1 cellular context compared by ENCODE assay signal in genomic region chr13:80344032-80344431, GRCh38. TPM values are rescaled to one million over a fixed set of nuclear protein-coding genes. Genes with fewer than 3 reads are reported as not detected.
"Had no signal": no experiment of that assay in that cellular context is flagged by ENCODE, and none has a peak within 500 bp of the region (broad histone marks: within the 10 kb centered on the region; RNA-seq: fewer than 3 reads in every experiment).

No MANE protein-coding gene starts in this region.

RNA-seq across cellular contexts. Expression of gene SPRY2, which starts 3.1 kb away (rescaled TPM):
- polyA plus RNA-seq: IgD-negative memory B cell had no signal
